ENCODE assay signal across 22 cellular contexts in genomic region chr11:119778391-119779194, GRCh38.
"Had no signal": no experiment of that assay in that cellular context is flagged by ENCODE, and none has a peak within 500 bp of the region (broad histone marks: within the 10 kb centered on the region; RNA-seq: fewer than 3 reads in every experiment).

No MANE protein-coding gene starts in this region.

- H3K9me3 Mint-ChIP-seq: endodermal cell, memory B cell, mesothelial cell of epicardium, natural killer cell, neural progenitor cell had no signal

- H3K4me3 Mint-ChIP-seq: endodermal cell, memory B cell, mesothelial cell of epicardium, natural killer cell, neural progenitor cell had no signal

- H3K27ac Mint-ChIP-seq: endodermal cell, memory B cell, mesothelial cell of epicardium, natural killer cell, neural progenitor cell, progenitor cell of endocrine pancreas had no signal

- H3K36me3 Mint-ChIP-seq: memory B cell, mesothelial cell of epicardium, natural killer cell, neural progenitor cell had no signal

- H3K27ac ChIP-seq: coronary artery, foreskin keratinocyte, lower lobe of right lung, neural progenitor cell, ovary, sigmoid colon, skin epidermis had no signal

- H3K4me3 ChIP-seq: coronary artery, lower lobe of right lung, neural progenitor cell, ovary, sigmoid colon, skin epidermis had no signal

- H3K4me1 Mint-ChIP-seq: memory B cell, natural killer cell had no signal

- ATAC-seq: foreskin keratinocyte, left lobe of liver, lower lobe of right lung, natural killer cell had no signal

- H3K9me3 ChIP-seq: lower lobe of right lung, ovary, sigmoid colon had no signal

- H3K27me3 ChIP-seq: ovary had no signal

- H2AFZ ChIP-seq: neural progenitor cell had no signal

- DNase-seq: effector CD4-positive, alpha-beta T cell; endodermal cell; erythroblast; foreskin keratinocyte; hippocampal formation; kidney glomerular epithelial cell; natural killer cell; nucleus accumbens; ovary; sigmoid colon; stimulated activated CD4-positive, alpha-beta T cell treated with anti-CD3 and anti-CD28 coated beads, Interleukin-2, amount 100 ng/mL, for 48 hours; stimulated activated naive CD4-positive, alpha-beta T cell treated with Interleukin-2 at 50 U/mL for 16 hours; trophoblast cell had no signal

- H3K4me1 ChIP-seq: foreskin keratinocyte, lower lobe of right lung, sigmoid colon had no signal

- H3K4me2 ChIP-seq: neural progenitor cell had no signal

- H3K9ac ChIP-seq: neural progenitor cell had no signal

- H3K36me3 ChIP-seq: lower lobe of right lung, neural progenitor cell, ovary, sigmoid colon had no signal

- FAIRE-seq: endothelial cell of umbilical vein had no signal
